In genomic region chr14:85319101-85319500, GRCh38 we compare ENCODE assay signal across 22 cellular contexts.
"Had no signal": no experiment of that assay in that cellular context is flagged by ENCODE, and none has a peak within 500 bp of the region (broad histone marks: within the 10 kb centered on the region; RNA-seq: fewer than 3 reads in every experiment).

No MANE protein-coding gene starts in this region.

- H3K36me3 Mint-ChIP-seq: immature natural killer cell; memory B cell; natural killer cell; stimulated activated naive B cell treated with anti-CD40 and anti-IgM and Interleukin-4, amounts not matched to agents 10 μg/mL and 1 μg/mL and 100 μg/mL, for 72 hours had no signal

- H3K4me3 Mint-ChIP-seq: effector memory CD8-positive, alpha-beta T cell; immature natural killer cell; memory B cell; natural killer cell; stimulated activated naive B cell treated with anti-CD40 and anti-IgM and Interleukin-4, amounts not matched to agents 10 μg/mL and 1 μg/mL and 100 μg/mL, for 72 hours; stimulated activated naive CD8-positive, alpha-beta T cell treated with anti-CD3 and anti-CD28 coated beads, Interleukin-15, Interleukin-2, amounts not matched to agents 100 ng/mL and 50 ng/mL, for 24 hours had no signal

- H3K27me3 ChIP-seq: esophagus squamous epithelium, ovary, transverse colon, vagina had no signal

- ATAC-seq: effector memory CD8-positive, alpha-beta T cell; natural killer cell; psoas muscle; stimulated activated naive B cell treated with anti-CD40 and anti-IgM and Interleukin-4, amounts not matched to agents 10 μg/mL and 1 μg/mL and 100 μg/mL, for 72 hours had no signal

- DNase-seq: cortex of kidney; effector memory CD8-positive, alpha-beta T cell; esophagus squamous epithelium; hypothalamus; immature natural killer cell; islet precursor cell; natural killer cell; occipital lobe; ovary; psoas muscle; right cardiac atrium; small intestine; stimulated activated CD4-positive, alpha-beta T cell treated with anti-CD3 and anti-CD28 coated beads, Interleukin-15, amount 100 ng/mL, for 24 hours; stimulated activated CD4-positive, alpha-beta T cell treated with anti-CD3 and anti-CD28 coated beads, Interleukin-2, amount 100 ng/mL, for 48 hours; stimulated activated naive B cell treated with anti-CD40 and anti-IgM and Interleukin-4, amounts not matched to agents 10 μg/mL and 1 μg/mL and 100 μg/mL, for 72 hours; transverse colon had no signal

- H3K36me3 ChIP-seq: esophagus squamous epithelium, ovary, transverse colon, vagina had no signal

- H3K27ac Mint-ChIP-seq: effector memory CD8-positive, alpha-beta T cell; immature natural killer cell; memory B cell; natural killer cell; stimulated activated naive B cell treated with anti-CD40 and anti-IgM and Interleukin-4, amounts not matched to agents 10 μg/mL and 1 μg/mL and 100 μg/mL, for 72 hours; stimulated activated naive CD8-positive, alpha-beta T cell treated with anti-CD3 and anti-CD28 coated beads, Interleukin-15, Interleukin-2, amounts not matched to agents 100 ng/mL and 50 ng/mL, for 24 hours had no signal

- FAIRE-seq: endometrium, frontal cortex, small intestine had no signal

- H3K4me3 ChIP-seq: esophagus squamous epithelium, lung, ovary, psoas muscle, transverse colon, vagina had no signal

- H3K4me1 Mint-ChIP-seq: memory B cell; stimulated activated naive B cell treated with anti-CD40 and anti-IgM and Interleukin-4, amounts not matched to agents 10 μg/mL and 1 μg/mL and 100 μg/mL, for 72 hours had no signal

- H3K9me3 ChIP-seq: esophagus squamous epithelium, ovary, psoas muscle, transverse colon, vagina had no signal

- H3K4me1 ChIP-seq: psoas muscle, transverse colon, vagina had no signal

- H3K27me3 Mint-ChIP-seq: effector memory CD8-positive, alpha-beta T cell; memory B cell; stimulated activated naive B cell treated with anti-CD40 and anti-IgM and Interleukin-4, amounts not matched to agents 10 μg/mL and 1 μg/mL and 100 μg/mL, for 72 hours; stimulated activated naive CD8-positive, alpha-beta T cell treated with anti-CD3 and anti-CD28 coated beads, Interleukin-15, Interleukin-2, amounts not matched to agents 100 ng/mL and 50 ng/mL, for 24 hours had no signal

- H3K27ac ChIP-seq: ovary, psoas muscle, transverse colon, vagina had no signal
